29 cellular contexts compared by ENCODE assay signal in genomic region chr7:104410742-104411141, GRCh38.
"Had no signal": no experiment of that assay in that cellular context is flagged by ENCODE, and none has a peak within 500 bp of the region (broad histone marks: within the 10 kb centered on the region; RNA-seq: fewer than 3 reads in every experiment).

No MANE protein-coding gene starts in this region.

- H3K4me2 ChIP-seq: hepatocyte had no signal

- H3K27me3 ChIP-seq: adrenal gland, body of pancreas, esophagus muscularis mucosa, foreskin keratinocyte, gastroesophageal sphincter, hepatocyte had no signal

- H3K36me3 ChIP-seq: adrenal gland, esophagus muscularis mucosa, gastroesophageal sphincter, heart right ventricle had no signal

- ATAC-seq: activated CD4-positive, alpha-beta T cell treated with anti-CD3 and anti-CD28 coated beads for 36 hours; activated CD8-positive, alpha-beta memory T cell treated with anti-CD3 and anti-CD28 coated beads, Interleukin-2, amount 10 ng/mL, durations not matched to agents 7 days and 5 days; activated CD8-positive, alpha-beta T cell treated with anti-CD3 and anti-CD28 coated beads, Interleukin-2, amount 10 ng/mL, durations not matched to agents 7 days and 5 days; activated naive CD8-positive, alpha-beta T cell treated with anti-CD3 and anti-CD28 coated beads, Interleukin-2, amount 50 U/mL, for 24 hours; body of pancreas; foreskin keratinocyte; gastroesophageal sphincter; heart right ventricle had no signal

- H3K27ac ChIP-seq: adrenal gland, body of pancreas, coronary artery, esophagus muscularis mucosa, foreskin keratinocyte, gastroesophageal sphincter, heart right ventricle, hepatocyte had no signal

- H3K4me3 ChIP-seq: adrenal gland, body of pancreas, coronary artery, esophagus muscularis mucosa, gastroesophageal sphincter, heart right ventricle, hepatocyte had no signal

- H3K4me1 ChIP-seq: adrenal gland, body of pancreas, esophagus muscularis mucosa, foreskin keratinocyte, gastroesophageal sphincter, heart right ventricle had no signal

- DNase-seq: activated CD4-positive, alpha-beta memory T cell treated with anti-CD3 and anti-CD28 coated beads for 36 hours; activated CD4-positive, alpha-beta T cell treated with anti-CD3 and anti-CD28 coated beads for 36 hours; activated CD4-positive, alpha-beta T cell treated with anti-CD3 and anti-CD28 coated beads, Interleukin-2, amount 10 ng/mL, durations not matched to agents 24 days and 14 days; activated CD4-positive, CD25-positive, alpha-beta regulatory T cell; activated CD4-positive, CD25-positive, alpha-beta regulatory T cell treated with anti-CD3 and anti-CD28 coated beads, Interleukin-2, amount 50 U/mL, for 72 hours; activated CD8-positive, alpha-beta memory T cell treated with anti-CD3 and anti-CD28 coated beads, Interleukin-2, amount 10 ng/mL, durations not matched to agents 7 days and 5 days; activated CD8-positive, alpha-beta memory T cell treated with anti-CD3 and anti-CD28 coated beads, Interleukin-2, amount 50 U/mL, for 4 hours; activated CD8-positive, alpha-beta T cell treated with anti-CD3 and anti-CD28 coated beads, Interleukin-2, amount 10 ng/mL, durations not matched to agents 7 days and 5 days; activated effector memory CD4-positive, alpha-beta T cell treated with anti-CD3 and anti-CD28 coated beads, Interleukin-2, amount 50 U/mL, for 16 hours; activated naive CD4-positive, alpha-beta T cell treated with anti-CD3 and anti-CD28 coated beads for 36 hours; activated naive CD8-positive, alpha-beta T cell treated with anti-CD3 and anti-CD28 coated beads for 36 hours; activated naive CD8-positive, alpha-beta T cell treated with anti-CD3 and anti-CD28 coated beads, Interleukin-2, amount 50 U/mL, for 24 hours; activated T-cell treated with anti-CD3 and anti-CD28 coated beads, Interleukin-2, amount 50 U/mL, for 1 hour; activated T-cell treated with anti-CD3 and anti-CD28 coated beads, Interleukin-2, amount 50 U/mL, for 48 hours; adrenal gland; amygdala; aorta; body of pancreas; central memory CD4-positive, alpha-beta T cell; effector memory CD4-positive, alpha-beta T cell; endodermal cell; erythroblast; foreskin keratinocyte; heart right ventricle; T-helper 2 cell had no signal

- H2AFZ ChIP-seq: hepatocyte had no signal

- H3K79me2 ChIP-seq: hepatocyte had no signal

- H3K9me3 ChIP-seq: adrenal gland, body of pancreas, esophagus muscularis mucosa, gastroesophageal sphincter, heart right ventricle had no signal
